8 cellular contexts compared by ENCODE assay signal in the genomic region with DNA sequence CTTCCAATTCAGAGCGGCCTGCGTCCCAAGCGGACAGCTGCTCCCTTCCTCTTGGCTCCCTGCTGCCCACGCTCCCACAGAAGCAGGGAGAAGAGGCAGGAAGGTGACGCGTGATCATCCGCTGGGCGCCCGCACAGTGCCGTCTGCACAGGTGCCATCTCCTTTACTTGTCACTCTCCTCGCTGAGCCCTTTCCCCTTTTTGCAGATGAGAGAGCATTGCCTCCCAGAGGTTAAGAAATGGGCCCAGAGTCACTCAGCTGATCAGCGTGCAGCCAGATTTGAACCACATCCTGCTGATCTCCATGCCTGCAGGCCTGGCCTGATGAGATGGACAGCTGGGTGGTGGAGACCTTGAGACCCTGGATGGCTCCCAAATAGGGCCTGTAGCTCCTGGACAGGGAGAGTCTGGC.
A peak's percentile ranks its signal among the peaks of the same experiment; 100 is the strongest.
DNase-seq lines count a peak whose midpoint lies in the region; ATAC-seq, FAIRE-seq and TF ChIP-seq lines count a peak whose summit lies in the region.

No MANE protein-coding gene starts in this region.

- peak overlapping the region; percentile 98 for H3K27ac Mint-ChIP-seq in activated CD4-positive, alpha-beta memory T cell treated with anti-CD3 and anti-CD28 coated beads for 36 hours

- H3K36me3 Mint-ChIP-seq in activated CD4-positive, alpha-beta memory T cell treated with anti-CD3 and anti-CD28 coated beads for 36 hours = peaks cover 2% of the 10 kb centered on the region

- peak overlapping the region in 1 of 2 experiments; percentile 6 for H2BK12ac ChIP-seq in mesenchymal stem cell (ENCODE audit: low read length in 2 of 2)

- H3K9me3 Mint-ChIP-seq in activated CD4-positive, alpha-beta memory T cell treated with anti-CD3 and anti-CD28 coated beads for 36 hours = no peaks in the 10 kb centered on the region

- no peak overlapping the region for H3K4me3 ChIP-seq in mesenchymal stem cell (ENCODE audit: insufficient read depth in 1 of 2, low read depth in 1 of 2, low read length in 2 of 2)

- H4K8ac ChIP-seq in mesenchymal stem cell (ENCODE audit: low read length) = peak overlapping the region; percentile 10

- H2BK120ac ChIP-seq in mesenchymal stem cell (ENCODE audit: low read depth, low read length) = no peak overlapping the region

- POLR2A ChIA-PET in activated CD4-positive, alpha-beta memory T cell treated with anti-CD3 and anti-CD28 coated beads for 36 hours (lab: Charles Lee) = interaction anchor here (0.9 to 3.1 kb wide), 16 partner anchors 9 to 518 kb away, joined by 3 to 29 read pairs (median 5); a partner anchor contains a TSS

- WGBS in mesenchymal stem cell = 93% methylated on average over 12 of the region's 12 CpGs

- H3K4me2 ChIP-seq in mesenchymal stem cell (ENCODE audit: low read length, poor library complexity, severe bottlenecking) = no peak overlapping the region

- peaks cover 97% of the 10 kb centered on the region for H3K4me1 Mint-ChIP-seq in activated CD4-positive, alpha-beta memory T cell treated with anti-CD3 and anti-CD28 coated beads for 36 hours (ENCODE audit: low read depth)

- H3K36me3 ChIP-seq in mesenchymal stem cell (ENCODE audit: control insufficient read depth in 1 of 2, insufficient read depth in 2 of 2, low read depth in 1 of 2, low read length in 2 of 2) = peaks cover under 1 to 31% of the 10 kb centered on the region in 2 experiments

- H3K18ac ChIP-seq in mesenchymal stem cell (ENCODE audit: low read depth in 1 of 2, low read length in 2 of 2) = peak overlapping the region; percentile 34 to 49

- CTCF ChIA-PET in activated CD4-positive, alpha-beta memory T cell treated with anti-CD3 and anti-CD28 coated beads for 36 hours (lab: Charles Lee) = interaction anchor here (1.0 to 4.8 kb wide), 14 partner anchors 10 to 114 kb away, joined by 3 to 68 read pairs (median 6); no protein-coding TSS in a partner anchor

- DNase-seq in stimulated activated naive CD4-positive, alpha-beta T cell (lab: John Stamatoyannopoulos, UW) = peak; percentile 21 to 64 (median 42)
- DNase-seq in stimulated activated naive CD4-positive, alpha-beta T cell treated with Interleukin-2 at 50 U/mL for 16 hours (lab: John Stamatoyannopoulos, UW) = no peak
- peak; percentile 73 for DNase-seq in activated CD4-positive, alpha-beta memory T cell treated with anti-CD3 and anti-CD28 coated beads for 36 hours
- DNase-seq in mesenchymal stem cell (no peak), H54 (ENCODE audit: insufficient read length, low spot score) (no peak), erythroblast (lab: John Stamatoyannopoulos, UW) (no peak), nucleus accumbens (lab: John Stamatoyannopoulos, UW) (no peak)

- H4K91ac ChIP-seq in mesenchymal stem cell (ENCODE audit: low read length) = no peak overlapping the region

- no peak overlapping the region for H3K4ac ChIP-seq in mesenchymal stem cell (ENCODE audit: low read depth in 1 of 2, low read length in 2 of 2)

- H3K9me3 ChIP-seq in mesenchymal stem cell (ENCODE audit: control insufficient read depth, low read length) = no peaks in the 10 kb centered on the region

- peak overlapping the region; percentile 46 for H3K27ac ChIP-seq in mesenchymal stem cell (ENCODE audit: low read length, poor library complexity, severe bottlenecking)

- H2AK5ac ChIP-seq in mesenchymal stem cell (ENCODE audit: low read length, severe bottlenecking) = peak overlapping the region; percentile 27

- H2BK5ac ChIP-seq in mesenchymal stem cell (ENCODE audit: low read depth, low read length, poor library complexity, severe bottlenecking) = no peak overlapping the region

- no peak for TF ChIP-seq POLR2A in H54 (IDR thresholded peaks at IDR 0.05; ENCODE audit: low read depth, low read length)
- no peak for TF ChIP-seq POLR2A in erythroblast (IDR thresholded peaks at IDR 0.05; ENCODE audit: low read length)

- H3K14ac ChIP-seq in mesenchymal stem cell (ENCODE audit: low read length in 2 of 2) = peak overlapping the region in 1 of 2 experiments; percentile 44

- peaks cover 73% of the 10 kb centered on the region for H3K4me1 ChIP-seq in mesenchymal stem cell (ENCODE audit: control insufficient read depth, insufficient read depth, low read depth, low read length)

- peak overlapping the region; percentile 65 for H3K4me3 Mint-ChIP-seq in activated CD4-positive, alpha-beta memory T cell treated with anti-CD3 and anti-CD28 coated beads for 36 hours

- H2BK15ac ChIP-seq in mesenchymal stem cell (ENCODE audit: low read depth, poor library complexity, severe bottlenecking) = no peak overlapping the region

- H3K9ac ChIP-seq in mesenchymal stem cell (ENCODE audit: low read length) = peak overlapping the region; percentile 50

- no peaks in the 10 kb centered on the region for H3K27me3 Mint-ChIP-seq in activated CD4-positive, alpha-beta memory T cell treated with anti-CD3 and anti-CD28 coated beads for 36 hours

- H3K79me1 ChIP-seq in mesenchymal stem cell (replicated peaks; ENCODE audit: low read length, poor library complexity, severe bottlenecking) = peaks cover 33% of the 10 kb centered on the region

- FAIRE-seq in H54 (lab: Jason Lieb, UNC) = no peak

- H3K23ac ChIP-seq in mesenchymal stem cell (ENCODE audit: low read length in 2 of 2) = no peak overlapping the region

- H2AFZ ChIP-seq in mesenchymal stem cell (ENCODE audit: low read depth, low read length) = no peak overlapping the region

- no peaks in the 10 kb centered on the region for H3K27me3 ChIP-seq in mesenchymal stem cell (ENCODE audit: control insufficient read depth in 1 of 2, insufficient read depth in 1 of 2, low read length in 2 of 2)

- ATAC-seq in GM18519 (IDR thresholded peaks at IDR 0.05; ENCODE audit: low FRiP score, unreplicated experiment) = no peak

- intact Hi-C loops in activated CD4-positive, alpha-beta memory T cell treated with anti-CD3 and anti-CD28 coated beads for 36 hours (cut with micrococcal nuclease) = loop anchor here (2.0 kb wide), 2 partner anchors 40 to 64 kb away; no protein-coding TSS in a partner anchor

Comparison
In these comparisons a context has a peak if more than half of its experiments do, and no peak if none do; other contexts are left out.
1. DNase-seq: peak in stimulated activated naive CD4-positive, alpha-beta T cell (6 of 6) and activated CD4-positive, alpha-beta memory T cell treated with anti-CD3 and anti-CD28 coated beads for 36 hours (single experiment); none in stimulated activated naive CD4-positive, alpha-beta T cell treated with Interleukin-2 at 50 U/mL for 16 hours (single experiment), mesenchymal stem cell (single experiment), H54 (single experiment), erythroblast (0 of 2) and nucleus accumbens (0 of 56).